2 cellular contexts compared by ENCODE assay signal in the genomic region with DNA sequence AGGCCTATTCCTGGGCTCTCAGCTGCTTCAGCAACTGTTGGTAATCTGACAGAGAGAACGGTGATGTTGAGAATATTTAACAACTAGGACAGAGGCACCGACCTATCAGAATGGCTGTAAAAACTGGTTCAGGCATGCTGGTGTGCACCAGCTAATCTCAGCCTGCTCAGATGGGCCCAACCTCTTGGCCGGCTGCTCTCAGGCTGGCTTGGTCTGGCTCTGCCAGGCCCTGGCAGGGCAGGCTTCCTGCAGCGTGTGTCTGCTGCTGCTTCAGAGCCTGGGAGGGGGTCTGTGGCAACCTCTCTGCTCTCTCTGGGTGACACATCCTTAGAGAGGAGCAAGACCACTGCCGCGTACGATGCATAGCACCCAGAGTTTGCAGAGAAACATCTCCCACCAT.
TF ChIP-seq lines count a peak whose summit lies in the region.

No MANE protein-coding gene starts in this region.

TF ChIP-seq in GM23338, 12 proteins besides CTCF, POLR2A, EP300 and RAD21:
- TF ChIP-seq ZNF114 (CRISPR knock-in tag; IDR thresholded peaks at IDR 0.05), result no peak
- no peak for TF ChIP-seq STAT1 (IDR thresholded peaks at IDR 0.05; ENCODE audit: unreplicated experiment)
- no peak for TF ChIP-seq JUNB (IDR thresholded peaks at IDR 0.05; ENCODE audit: unreplicated experiment)
- TF ChIP-seq, protein P1, sequence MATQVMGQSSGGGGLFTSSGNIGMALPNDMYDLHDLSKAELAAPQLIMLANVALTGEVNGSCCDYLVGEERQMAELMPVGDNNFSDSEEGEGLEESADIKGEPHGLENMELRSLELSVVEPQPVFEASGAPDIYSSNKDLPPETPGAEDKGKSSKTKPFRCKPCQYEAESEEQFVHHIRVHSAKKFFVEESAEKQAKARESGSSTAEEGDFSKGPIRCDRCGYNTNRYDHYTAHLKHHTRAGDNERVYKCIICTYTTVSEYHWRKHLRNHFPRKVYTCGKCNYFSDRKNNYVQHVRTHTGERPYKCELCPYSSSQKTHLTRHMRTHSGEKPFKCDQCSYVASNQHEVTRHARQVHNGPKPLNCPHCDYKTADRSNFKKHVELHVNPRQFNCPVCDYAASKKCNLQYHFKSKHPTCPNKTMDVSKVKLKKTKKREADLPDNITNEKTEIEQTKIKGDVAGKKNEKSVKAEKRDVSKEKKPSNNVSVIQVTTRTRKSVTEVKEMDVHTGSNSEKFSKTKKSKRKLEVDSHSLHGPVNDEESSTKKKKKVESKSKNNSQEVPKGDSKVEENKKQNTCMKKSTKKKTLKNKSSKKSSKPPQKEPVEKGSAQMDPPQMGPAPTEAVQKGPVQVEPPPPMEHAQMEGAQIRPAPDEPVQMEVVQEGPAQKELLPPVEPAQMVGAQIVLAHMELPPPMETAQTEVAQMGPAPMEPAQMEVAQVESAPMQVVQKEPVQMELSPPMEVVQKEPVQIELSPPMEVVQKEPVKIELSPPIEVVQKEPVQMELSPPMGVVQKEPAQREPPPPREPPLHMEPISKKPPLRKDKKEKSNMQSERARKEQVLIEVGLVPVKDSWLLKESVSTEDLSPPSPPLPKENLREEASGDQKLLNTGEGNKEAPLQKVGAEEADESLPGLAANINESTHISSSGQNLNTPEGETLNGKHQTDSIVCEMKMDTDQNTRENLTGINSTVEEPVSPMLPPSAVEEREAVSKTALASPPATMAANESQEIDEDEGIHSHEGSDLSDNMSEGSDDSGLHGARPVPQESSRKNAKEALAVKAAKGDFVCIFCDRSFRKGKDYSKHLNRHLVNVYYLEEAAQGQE (IDR thresholded peaks at IDR 0.05; ENCODE audit: unreplicated experiment), result no peak
- no peak for TF ChIP-seq ZNF462 (CRISPR knock-in tag; IDR thresholded peaks at IDR 0.05)
- TF ChIP-seq NANOG (IDR thresholded peaks at IDR 0.05; ENCODE audit: borderline replicate concordance), result no peak

TF ChIP-seq in HepG2, 621 proteins besides CTCF, POLR2A, EP300 and RAD21:
- TF ChIP-seq, protein P2, sequence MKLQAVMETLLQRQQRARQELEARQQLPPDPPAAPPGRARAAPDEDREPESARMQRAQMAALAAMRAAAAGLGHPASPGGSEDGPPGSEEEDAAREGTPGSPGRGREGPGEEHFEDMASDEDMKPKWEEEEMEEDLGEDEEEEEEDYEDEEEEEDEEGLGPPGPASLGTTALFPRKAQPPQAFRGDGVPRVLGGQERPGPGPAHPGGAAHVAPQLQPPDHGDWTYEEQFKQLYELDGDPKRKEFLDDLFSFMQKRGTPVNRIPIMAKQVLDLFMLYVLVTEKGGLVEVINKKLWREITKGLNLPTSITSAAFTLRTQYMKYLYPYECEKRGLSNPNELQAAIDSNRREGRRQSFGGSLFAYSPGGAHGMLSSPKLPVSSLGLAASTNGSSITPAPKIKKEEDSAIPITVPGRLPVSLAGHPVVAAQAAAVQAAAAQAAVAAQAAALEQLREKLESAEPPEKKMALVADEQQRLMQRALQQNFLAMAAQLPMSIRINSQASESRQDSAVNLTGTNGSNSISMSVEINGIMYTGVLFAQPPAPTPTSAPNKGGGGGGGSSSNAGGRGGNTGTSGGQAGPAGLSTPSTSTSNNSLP (IDR thresholded peaks at IDR 0.05; ENCODE audit: low read depth, low read length), result no peak
- TF ChIP-seq MEIS1 (CRISPR knock-in tag; IDR thresholded peaks at IDR 0.05; ENCODE audit: borderline replicate concordance) (no peak), NR2F6 (IDR thresholded peaks at IDR 0.05) (no peak), NR2F6 (CRISPR knock-in tag; IDR thresholded peaks at IDR 0.05) (no peak), ZNF10 (CRISPR knock-in tag; IDR thresholded peaks at IDR 0.05; ENCODE audit: borderline replicate concordance, low read depth) (no peak), ZNF333 (CRISPR knock-in tag; IDR thresholded peaks at IDR 0.05; ENCODE audit: borderline replicate concordance) (no peak), KMT2B (CRISPR knock-in tag; IDR thresholded peaks at IDR 0.05) (no peak), ZFP1 (CRISPR knock-in tag; IDR thresholded peaks at IDR 0.05) (no peak), SRSF4 (IDR thresholded peaks at IDR 0.05; ENCODE audit: low read depth, low read length, poor library complexity, severe bottlenecking) (no peak), ZNF431 (CRISPR knock-in tag; IDR thresholded peaks at IDR 0.05; ENCODE audit: borderline replicate concordance, low read depth) (no peak), ZBTB10 (CRISPR knock-in tag; IDR thresholded peaks at IDR 0.05; ENCODE audit: borderline replicate concordance) (no peak), BRCA1 (CRISPR knock-in tag; IDR thresholded peaks at IDR 0.05) (no peak), ZC3H4 (CRISPR knock-in tag; IDR thresholded peaks at IDR 0.05; ENCODE audit: borderline replicate concordance) (no peak), ETV5 (CRISPR knock-in tag; IDR thresholded peaks at IDR 0.05; ENCODE audit: borderline replicate concordance) (no peak), ZNF788 (CRISPR knock-in tag; IDR thresholded peaks at IDR 0.05; ENCODE audit: borderline replicate concordance) (no peak), MLLT10 (CRISPR knock-in tag; IDR thresholded peaks at IDR 0.05) (no peak), SNAPC2 (CRISPR knock-in tag; IDR thresholded peaks at IDR 0.05) (no peak), ZNF556 (CRISPR knock-in tag; IDR thresholded peaks at IDR 0.05; ENCODE audit: borderline replicate concordance) (no peak)
- TF ChIP-seq, protein P3, sequence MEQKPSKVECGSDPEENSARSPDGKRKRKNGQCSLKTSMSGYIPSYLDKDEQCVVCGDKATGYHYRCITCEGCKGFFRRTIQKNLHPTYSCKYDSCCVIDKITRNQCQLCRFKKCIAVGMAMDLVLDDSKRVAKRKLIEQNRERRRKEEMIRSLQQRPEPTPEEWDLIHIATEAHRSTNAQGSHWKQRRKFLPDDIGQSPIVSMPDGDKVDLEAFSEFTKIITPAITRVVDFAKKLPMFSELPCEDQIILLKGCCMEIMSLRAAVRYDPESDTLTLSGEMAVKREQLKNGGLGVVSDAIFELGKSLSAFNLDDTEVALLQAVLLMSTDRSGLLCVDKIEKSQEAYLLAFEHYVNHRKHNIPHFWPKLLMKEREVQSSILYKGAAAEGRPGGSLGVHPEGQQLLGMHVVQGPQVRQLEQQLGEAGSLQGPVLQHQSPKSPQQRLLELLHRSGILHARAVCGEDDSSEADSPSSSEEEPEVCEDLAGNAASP (CRISPR knock-in tag; IDR thresholded peaks at IDR 0.05; ENCODE audit: borderline replicate concordance), result no peak
- TF ChIP-seq, protein P4, sequence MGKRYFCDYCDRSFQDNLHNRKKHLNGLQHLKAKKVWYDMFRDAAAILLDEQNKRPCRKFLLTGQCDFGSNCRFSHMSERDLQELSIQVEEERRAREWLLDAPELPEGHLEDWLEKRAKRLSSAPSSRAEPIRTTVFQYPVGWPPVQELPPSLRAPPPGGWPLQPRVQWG (CRISPR knock-in tag; IDR thresholded peaks at IDR 0.05; ENCODE audit: borderline replicate concordance, low read depth), result no peak
